In genomic region chrX:63719633-63720032, GRCh38 we compare ENCODE assay signal across 18 cellular contexts.
DNase-seq lines count a peak whose midpoint lies in the region; ATAC-seq and TF ChIP-seq lines count a peak whose summit lies in the region.
"Had no signal": no experiment of that assay in that cellular context is flagged by ENCODE, and none has a peak within 500 bp of the region (broad histone marks: within the 10 kb centered on the region; RNA-seq: fewer than 3 reads in every experiment).

No MANE protein-coding gene starts in this region.

- H3K36me3 ChIP-seq in cardiac muscle cell: no peaks in the 10 kb centered on the region
- H3K36me3 ChIP-seq: HAP-1 had no signal

- no peaks in the 10 kb centered on the region for H3K27me3 ChIP-seq in cardiac muscle cell

- H3K4me3 Mint-ChIP-seq in stimulated activated effector memory CD8-positive, alpha-beta T cell treated with anti-CD3 and anti-CD28 coated beads, Interleukin-12 subunit alpha, Interleukin-12 subunit beta, amount 100 ng/mL, for 72 hours: no peak overlapping the region
- H3K4me3 Mint-ChIP-seq: CD14-positive monocyte; CD4-positive, alpha-beta memory T cell had no signal

- no peak overlapping the region for H3K4me3 ChIP-seq in cardiac muscle cell
- H3K4me3 ChIP-seq: A549, GM23248, HAP-1 had no signal

- H3K36me3 Mint-ChIP-seq in stimulated activated effector memory CD8-positive, alpha-beta T cell treated with anti-CD3 and anti-CD28 coated beads, Interleukin-12 subunit alpha, Interleukin-12 subunit beta, amount 100 ng/mL, for 72 hours: peaks cover 12% of the 10 kb centered on the region

- no peaks in the 10 kb centered on the region for H3K9me3 Mint-ChIP-seq in stimulated activated effector memory CD8-positive, alpha-beta T cell treated with anti-CD3 and anti-CD28 coated beads, Interleukin-12 subunit alpha, Interleukin-12 subunit beta, amount 100 ng/mL, for 72 hours
- H3K9me3 Mint-ChIP-seq: CD14-positive monocyte; CD4-positive, alpha-beta memory T cell had no signal

- peak; percentile 72 for ATAC-seq in Right ventricle myocardium inferior
- ATAC-seq in left ventricle myocardium superior: peak; percentile 76
- peak; percentile 44 for ATAC-seq in sciatic nerve
- no peak for ATAC-seq in stimulated activated effector memory CD8-positive, alpha-beta T cell treated with anti-CD3 and anti-CD28 coated beads, Interleukin-12 subunit alpha, Interleukin-12 subunit beta, amount 100 ng/mL, for 72 hours
- ATAC-seq in HG02642 (IDR thresholded peaks at IDR 0.05; ENCODE audit: poor library complexity, unreplicated experiment): no peak
- ATAC-seq: A549 had no signal

- DNase-seq in Right ventricle myocardium inferior (ENCODE audit: missing footprints) (no peak), cardiac septum (ENCODE audit: low spot score) (no peak), cardiac muscle cell (ENCODE audit: low read depth in 1 of 2, low spot score in 1 of 2) (no peak), left ventricle myocardium superior (no peak), sciatic nerve (ENCODE audit: low spot score) (no peak), SKM-1 (lab: John Stamatoyannopoulos, UW; ENCODE audit: unreplicated experiment) (no peak)
- DNase-seq in stimulated activated effector memory CD8-positive, alpha-beta T cell treated with anti-CD3 and anti-CD28 coated beads, Interleukin-12 subunit alpha, Interleukin-12 subunit beta, amount 100 ng/mL, for 72 hours (ENCODE audit: low spot score in 2 of 2): no peak
- DNase-seq: AML-193; CD4-positive, alpha-beta memory T cell; DMS153; DMS79; GDM1; GM23248 had no signal

- TF ChIP-seq CTCF in cardiac muscle cell (IDR thresholded peaks at IDR 0.05; ENCODE audit: low read depth, low read length): no peak

- H3K9me3 ChIP-seq in cardiac muscle cell (ENCODE audit: low read depth): no peaks in the 10 kb centered on the region
- H3K9me3 ChIP-seq: A549, HAP-1 had no signal

- H3K4me1 ChIP-seq in cardiac muscle cell (ENCODE audit: low read depth): no peaks in the 10 kb centered on the region
- H3K4me1 ChIP-seq: A549, HAP-1 had no signal

- no peak overlapping the region for H3K27ac Mint-ChIP-seq in stimulated activated effector memory CD8-positive, alpha-beta T cell treated with anti-CD3 and anti-CD28 coated beads, Interleukin-12 subunit alpha, Interleukin-12 subunit beta, amount 100 ng/mL, for 72 hours
- H3K27ac Mint-ChIP-seq: CD14-positive monocyte; CD4-positive, alpha-beta memory T cell had no signal

- peak overlapping the region; percentile 37 for H3K27ac ChIP-seq in cardiac muscle cell
- H3K27ac ChIP-seq: 22Rv1, A549, GM23248 had no signal

- H3K4me1 Mint-ChIP-seq in stimulated activated effector memory CD8-positive, alpha-beta T cell treated with anti-CD3 and anti-CD28 coated beads, Interleukin-12 subunit alpha, Interleukin-12 subunit beta, amount 100 ng/mL, for 72 hours: peaks cover 7% of the 10 kb centered on the region
- H3K4me1 Mint-ChIP-seq: CD14-positive monocyte had no signal

- intact Hi-C loops in Right ventricle myocardium inferior (cut with DNase I): no loop called here
- intact Hi-C loops in cardiac septum (cut with DNase I): no loop called here
- intact Hi-C loops in left ventricle myocardium superior (cut with micrococcal nuclease): no loop called here
- intact Hi-C loops in sciatic nerve (cut with DNase I): no loop called here

Comparison
In these comparisons a context has a peak if more than half of its experiments do, and no peak if none do; other contexts are left out.
1. ATAC-seq: peak in Right ventricle myocardium inferior (single experiment), left ventricle myocardium superior (single experiment) and sciatic nerve (single experiment); none in stimulated activated effector memory CD8-positive, alpha-beta T cell treated with anti-CD3 and anti-CD28 coated beads, Interleukin-12 subunit alpha, Interleukin-12 subunit beta, amount 100 ng/mL, for 72 hours (single experiment) and HG02642 (single experiment).